Comparison of ENCODE assay signal across 22 cellular contexts in the genomic region with DNA sequence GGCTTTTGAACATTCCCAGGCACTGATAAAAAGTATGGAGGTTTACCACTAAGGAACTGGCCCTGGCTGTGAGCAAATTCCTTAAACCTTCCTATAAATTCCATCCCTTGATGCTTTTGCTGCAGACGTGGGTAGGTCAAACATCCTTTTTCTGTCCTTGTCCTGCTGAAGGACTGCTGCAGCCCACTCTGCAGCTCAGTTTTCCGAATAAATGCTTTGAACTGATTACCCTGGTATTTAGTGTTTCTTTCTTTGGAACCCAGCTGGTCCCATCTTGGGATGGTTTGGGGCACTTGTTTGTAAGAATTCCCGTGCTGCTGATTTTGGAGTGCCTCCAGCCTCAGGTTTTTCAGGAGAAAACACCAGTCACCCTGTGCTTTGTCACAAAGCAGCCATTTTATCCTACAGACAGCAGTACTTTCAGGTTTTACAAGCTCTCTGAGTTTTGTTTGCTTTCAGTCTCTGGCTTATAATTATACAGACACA.
DNase-seq lines count a peak whose midpoint lies in the region.
"Had no signal": no experiment of that assay in that cellular context is flagged by ENCODE, and none has a peak within 500 bp of the region (broad histone marks: within the 10 kb centered on the region; RNA-seq: fewer than 3 reads in every experiment).

No MANE protein-coding gene starts in this region.

- H3K27ac ChIP-seq in iPS-18a (ENCODE audit: low read length) = peak overlapping the region; percentile 83
- H3K27ac ChIP-seq: 22Rv1, epithelial cell of prostate, KMS-11, left ventricle myocardium inferior, upper lobe of right lung had no signal

- H3K27me3 ChIP-seq in iPS-18a (ENCODE audit: control insufficient read depth, insufficient read depth, low read length) = no peaks in the 10 kb centered on the region
- H3K27me3 ChIP-seq: upper lobe of right lung had no signal

- H3K4me1 ChIP-seq in iPS-18a (ENCODE audit: control insufficient read depth, low read depth, low read length) = peaks cover 54% of the 10 kb centered on the region
- H3K4me1 ChIP-seq: left ventricle myocardium inferior, upper lobe of right lung had no signal

- DNase-seq in DMS53 (lab: John Stamatoyannopoulos, UW) (peak; percentile 35), DMS53 treated with DMSO at 0.1 percent for 48 hours (lab: John Stamatoyannopoulos, UW; ENCODE audit: unreplicated experiment) (no peak), NCI-H69 (lab: John Stamatoyannopoulos, UW) (peak; percentile 27), non-pigmented ciliary epithelial cell (ENCODE audit: low read depth) (peak; percentile 9), NCI-H82 (lab: John Stamatoyannopoulos, UW) (no peak), NCI-H345 treated with DMSO at 0.1 percent for 48 hours (lab: John Stamatoyannopoulos, UW; ENCODE audit: unreplicated experiment) (no peak)
- DNase-seq in activated CD4-positive, alpha-beta T cell treated with anti-CD3 and anti-CD28 coated beads for 48 hours = no peak
- DNase-seq: activated B cell treated with CpG ODN at 0.5 μM for 24 hours; activated CD4-positive, alpha-beta memory T cell treated with anti-CD3 and anti-CD28 coated beads, Interleukin-2, amount 10 ng/mL, durations not matched to agents 7 days and 5 days; activated effector memory CD4-positive, alpha-beta T cell treated with Interleukin-2 at 50 U/mL for 16 hours; activated naive CD8-positive, alpha-beta T cell treated with anti-CD3 and anti-CD28 coated beads for 36 hours; CD4-positive, alpha-beta T cell; left ventricle myocardium inferior; NCI-H187; NCI-H446 treated with DMSO at 0.1 percent for 48 hours; SHP77 treated with DMSO at 0.1 percent for 48 hours; T1000; upper lobe of right lung had no signal

- H3K9ac ChIP-seq in iPS-18a (ENCODE audit: low read length) = peak overlapping the region; percentile 44
- H3K9ac ChIP-seq: KMS-11 had no signal

- H3K36me3 ChIP-seq in iPS-18a (ENCODE audit: control insufficient read depth, low read depth, low read length) = no peaks in the 10 kb centered on the region
- H3K36me3 ChIP-seq: left ventricle myocardium inferior, upper lobe of right lung had no signal

- H3K4me3 ChIP-seq in iPS-18a (ENCODE audit: low read length) = no peak overlapping the region
- H3K4me3 ChIP-seq: left ventricle myocardium inferior, upper lobe of right lung had no signal

- no peaks in the 10 kb centered on the region for H3K9me3 ChIP-seq in iPS-18a (ENCODE audit: control insufficient read depth, low read depth, low read length)
- H3K9me3 ChIP-seq: left ventricle myocardium inferior, upper lobe of right lung had no signal

Comparison
In these comparisons a context has a peak if more than half of its experiments do, and no peak if none do; other contexts are left out.
1. DNase-seq: peak in DMS53 (single experiment), NCI-H69 (single experiment) and non-pigmented ciliary epithelial cell (single experiment); none in DMS53 treated with DMSO at 0.1 percent for 48 hours (single experiment), NCI-H82 (single experiment), activated CD4-positive, alpha-beta T cell treated with anti-CD3 and anti-CD28 coated beads for 48 hours (single experiment) and NCI-H345 treated with DMSO at 0.1 percent for 48 hours (single experiment).